9 cellular contexts compared by ENCODE assay signal in genomic region chr2:37851828-37852584, GRCh38.
DNase-seq lines count a peak whose midpoint lies in the region; ATAC-seq and TF ChIP-seq lines count a peak whose summit lies in the region.
"Had no signal": no experiment of that assay in that cellular context is flagged by ENCODE, and none has a peak within 500 bp of the region (broad histone marks: within the 10 kb centered on the region; RNA-seq: fewer than 3 reads in every experiment).

No MANE protein-coding gene starts in this region.

- H3K27ac ChIP-seq in suprapubic skin, result peak overlapping the region; percentile 10
- H3K27ac ChIP-seq: SK-N-MC had no signal

- H3K27me3 ChIP-seq in suprapubic skin, result no peaks in the 10 kb centered on the region

- H3K27ac Mint-ChIP-seq in activated T-cell treated with anti-CD3 and anti-CD28 coated beads, Interleukin-2, amount 50 U/mL, for 72 hours, result peak overlapping the region; percentile 93
- H3K27ac Mint-ChIP-seq in activated T-helper 17 cell treated with anti-CD3 and anti-CD28 coated beads, Interleukin-2, amount 50 U/mL, for 72 hours, result peak overlapping the region; percentile 66

- no peak overlapping the region for H3K4me3 ChIP-seq in suprapubic skin
- H3K4me3 ChIP-seq: SK-N-MC had no signal

- H3K9me3 ChIP-seq in suprapubic skin, result no peaks in the 10 kb centered on the region

- TF ChIP-seq POLR2A in suprapubic skin (IDR thresholded peaks at IDR 0.05), result no peak

- no peak for TF ChIP-seq EP300 in suprapubic skin (IDR thresholded peaks at IDR 0.05)

- peak; percentile 68 to 79 for ATAC-seq in activated T-cell treated with anti-CD3 and anti-CD28 coated beads, Interleukin-2, amount 50 U/mL, for 72 hours (replicated peaks in 1 of 2)
- ATAC-seq in HG02884 (IDR thresholded peaks at IDR 0.05; ENCODE audit: unreplicated experiment), result peak; percentile 66
- peak; percentile 74 for ATAC-seq in activated T-helper 17 cell treated with anti-CD3 and anti-CD28 coated beads, Interleukin-2, amount 50 U/mL, for 72 hours (replicated peaks)

- H3K27me3 Mint-ChIP-seq in activated T-cell treated with anti-CD3 and anti-CD28 coated beads, Interleukin-2, amount 50 U/mL, for 72 hours (ENCODE audit: low read depth), result peaks cover 13% of the 10 kb centered on the region
- no peaks in the 10 kb centered on the region for H3K27me3 Mint-ChIP-seq in activated T-helper 17 cell treated with anti-CD3 and anti-CD28 coated beads, Interleukin-2, amount 50 U/mL, for 72 hours

- 58% methylated on average over 3 of the region's 3 CpGs for WGBS in suprapubic skin

- H3K4me1 Mint-ChIP-seq in activated T-cell treated with anti-CD3 and anti-CD28 coated beads, Interleukin-2, amount 50 U/mL, for 72 hours (ENCODE audit: low read depth), result peaks cover 30% of the 10 kb centered on the region
- H3K4me1 Mint-ChIP-seq in activated T-helper 17 cell treated with anti-CD3 and anti-CD28 coated beads, Interleukin-2, amount 50 U/mL, for 72 hours, result peaks cover 19% of the 10 kb centered on the region

- no peaks in the 10 kb centered on the region for H3K36me3 Mint-ChIP-seq in activated T-cell treated with anti-CD3 and anti-CD28 coated beads, Interleukin-2, amount 50 U/mL, for 72 hours (ENCODE audit: insufficient read depth in 2 of 2)
- no peaks in the 10 kb centered on the region for H3K36me3 Mint-ChIP-seq in activated T-helper 17 cell treated with anti-CD3 and anti-CD28 coated beads, Interleukin-2, amount 50 U/mL, for 72 hours (ENCODE audit: low read depth)

- no peak for DNase-seq in activated T-cell treated with anti-CD3 and anti-CD28 coated beads, Interleukin-2, amount 50 U/mL, for 72 hours
- DNase-seq in activated T-cell treated with anti-CD3 and anti-CD28 coated beads for 4 hours, result no peak
- DNase-seq in suprapubic skin (ENCODE audit: low spot score in 2 of 2), result no peak
- DNase-seq in NCI-H524 treated with DMSO at 0.1 percent for 48 hours (lab: John Stamatoyannopoulos, UW), result no peak
- no peak for DNase-seq in HuH-7.5 (ENCODE audit: low spot score)
- DNase-seq in A172 (ENCODE audit: low spot score), result no peak

- H3K36me3 ChIP-seq in suprapubic skin, result no peaks in the 10 kb centered on the region

- peaks cover 26% of the 10 kb centered on the region for H3K4me1 ChIP-seq in suprapubic skin

- no peak for TF ChIP-seq CTCF in suprapubic skin (IDR thresholded peaks at IDR 0.05)

- no peaks in the 10 kb centered on the region for H3K9me3 Mint-ChIP-seq in activated T-cell treated with anti-CD3 and anti-CD28 coated beads, Interleukin-2, amount 50 U/mL, for 72 hours
- no peaks in the 10 kb centered on the region for H3K9me3 Mint-ChIP-seq in activated T-helper 17 cell treated with anti-CD3 and anti-CD28 coated beads, Interleukin-2, amount 50 U/mL, for 72 hours

- peak overlapping the region; percentile 20 to 55 for H3K4me3 Mint-ChIP-seq in activated T-cell treated with anti-CD3 and anti-CD28 coated beads, Interleukin-2, amount 50 U/mL, for 72 hours
- peak overlapping the region; percentile 59 for H3K4me3 Mint-ChIP-seq in activated T-helper 17 cell treated with anti-CD3 and anti-CD28 coated beads, Interleukin-2, amount 50 U/mL, for 72 hours
